ENCODE assay signal across 9 cellular contexts in the genomic region with DNA sequence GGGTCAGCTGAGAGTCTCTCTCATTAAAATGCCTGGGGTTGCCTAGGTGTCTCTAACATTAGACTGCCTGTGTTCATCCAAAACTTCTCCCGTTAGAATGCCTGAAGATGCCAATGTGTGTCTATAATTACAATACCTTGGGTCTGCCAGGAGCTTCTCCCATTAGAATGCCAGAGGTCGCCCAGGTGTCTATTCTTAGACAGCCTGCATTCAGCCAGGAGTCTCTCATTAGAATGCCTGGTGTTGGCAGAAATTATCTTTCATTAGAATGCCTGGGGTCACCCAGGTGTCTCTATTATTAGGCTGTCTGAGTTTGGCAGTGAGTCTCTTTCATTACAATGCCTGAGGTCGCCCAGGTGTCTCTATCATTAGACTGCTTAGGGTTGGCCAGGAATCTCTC.
"Had no signal": no experiment of that assay in that cellular context is flagged by ENCODE, and none has a peak within 500 bp of the region (broad histone marks: within the 10 kb centered on the region; RNA-seq: fewer than 3 reads in every experiment).

No MANE protein-coding gene starts in this region.

- ATAC-seq: HCT116, HepG2 had no signal

- H3K36me3 ChIP-seq: HAP-1 had no signal

- H3K4me3 Mint-ChIP-seq: HFFc6, IgD-negative memory B cell had no signal

- H3K9ac ChIP-seq: GM23248 had no signal

- H3K4me3 ChIP-seq: GM23248, HAP-1 had no signal

- H3K27me3 Mint-ChIP-seq: IgD-negative memory B cell had no signal

- H3K4me1 Mint-ChIP-seq: IgD-negative memory B cell had no signal

- H3K27ac ChIP-seq: GM23248, HL-60 had no signal

- H3K27ac Mint-ChIP-seq: HFFc6, IgD-negative memory B cell had no signal

- DNase-seq: GM23248, GOT3, H7, HFFc6 had no signal

- H3K4me1 ChIP-seq: HAP-1 had no signal
